19 cellular contexts compared by ENCODE assay signal in genomic region chr6:117485433-117485832, GRCh38. TPM values are rescaled to one million over a fixed set of nuclear protein-coding genes. Genes with fewer than 3 reads are reported as not detected.
DNase-seq lines count a peak whose midpoint lies in the region; ATAC-seq and TF ChIP-seq lines count a peak whose summit lies in the region.
"Had no signal": no experiment of that assay in that cellular context is flagged by ENCODE, and none has a peak within 500 bp of the region (broad histone marks: within the 10 kb centered on the region; RNA-seq: fewer than 3 reads in every experiment).

No MANE protein-coding gene starts in this region.

- H3K36me3 ChIP-seq in left ventricle myocardium inferior (no peaks in the 10 kb centered on the region), lower lobe of right lung (no peaks in the 10 kb centered on the region), endodermal cell (ENCODE audit: control insufficient read depth, insufficient read depth, low read length) (peaks cover 10% of the 10 kb centered on the region)
- H3K36me3 ChIP-seq: neutrophil, tibial artery had no signal

- no peak for DNase-seq in left ventricle myocardium inferior
- DNase-seq in cardiac septum (ENCODE audit: low spot score), result no peak
- no peak for DNase-seq in mesothelial cell of epicardium (ENCODE audit: low spot score in 2 of 2, unreplicated experiment in 2 of 2)
- DNase-seq in activated naive CD8-positive, alpha-beta T cell treated with anti-CD3 and anti-CD28 coated beads, Interleukin-2, amount 50 U/mL, for 24 hours, result no peak
- no peak for DNase-seq in lower lobe of right lung
- DNase-seq in endodermal cell, result no peak
- DNase-seq in cerebellar nuclear complex (lab: John Stamatoyannopoulos, UW), result no peak
- DNase-seq: activated CD4-positive, CD25-positive, alpha-beta regulatory T cell; effector memory CD4-positive, alpha-beta T cell; midbrain; NCI-H1694 treated with DMSO at 0.1 percent for 48 hours; SHP77; stimulated activated naive CD4-positive, alpha-beta T cell treated with Interleukin-2 at 50 U/mL for 16 hours; tibial artery had no signal

- H3K27ac ChIP-seq in left ventricle myocardium inferior (replicated peaks) (peak overlapping the region; percentile 91), lower lobe of right lung (no peak overlapping the region), endodermal cell (ENCODE audit: low read depth, low read length) (no peak overlapping the region)
- H3K27ac ChIP-seq: neutrophil, tibial artery had no signal

- H3K27ac Mint-ChIP-seq in brain, result no peak overlapping the region
- peak overlapping the region; percentile 53 for H3K27ac Mint-ChIP-seq in mesothelial cell of epicardium
- no peak overlapping the region for H3K27ac Mint-ChIP-seq in activated naive CD8-positive, alpha-beta T cell treated with anti-CD3 and anti-CD28 coated beads, Interleukin-2, amount 50 U/mL, for 24 hours
- no peak overlapping the region for H3K27ac Mint-ChIP-seq in endodermal cell
- H3K27ac Mint-ChIP-seq: activated T-helper 2 cell treated with anti-CD3 and anti-CD28 coated beads, Interferon-gamma antibody, Interleukin-2, Interleukin-4, amounts not matched to agents 10 μg/mL and 5 μg/mL and 100 μg/mL, durations not matched to agents 14 hours and 24 hours and 36 hours had no signal

- H3K4me3 ChIP-seq in left ventricle myocardium inferior (peak overlapping the region; percentile 83), lower lobe of right lung (no peak overlapping the region), endodermal cell (ENCODE audit: low read length) (no peak overlapping the region)
- H3K4me3 ChIP-seq: tibial artery had no signal

- peaks cover 29% of the 10 kb centered on the region for H3K4me1 Mint-ChIP-seq in brain
- peaks cover 33% of the 10 kb centered on the region for H3K4me1 Mint-ChIP-seq in mesothelial cell of epicardium
- peaks cover 15% of the 10 kb centered on the region for H3K4me1 Mint-ChIP-seq in activated naive CD8-positive, alpha-beta T cell treated with anti-CD3 and anti-CD28 coated beads, Interleukin-2, amount 50 U/mL, for 24 hours
- peaks cover 12% of the 10 kb centered on the region for H3K4me1 Mint-ChIP-seq in endodermal cell

- H3K27me3 ChIP-seq in left ventricle myocardium inferior (ENCODE audit: low read depth) (no peaks in the 10 kb centered on the region), lower lobe of right lung (ENCODE audit: low read depth) (no peaks in the 10 kb centered on the region), endodermal cell (ENCODE audit: control insufficient read depth, insufficient read depth, low read length, poor library complexity, severe bottlenecking) (peaks cover 9% of the 10 kb centered on the region)
- H3K27me3 ChIP-seq: tibial artery had no signal

- H3K27me3 Mint-ChIP-seq in brain, result peaks cover 31% of the 10 kb centered on the region
- peaks cover 13% of the 10 kb centered on the region for H3K27me3 Mint-ChIP-seq in mesothelial cell of epicardium (ENCODE audit: low read depth)
- H3K27me3 Mint-ChIP-seq in activated naive CD8-positive, alpha-beta T cell treated with anti-CD3 and anti-CD28 coated beads, Interleukin-2, amount 50 U/mL, for 24 hours, result peaks cover 34% of the 10 kb centered on the region
- peaks cover 22% of the 10 kb centered on the region for H3K27me3 Mint-ChIP-seq in endodermal cell (ENCODE audit: insufficient read depth)

- ATAC-seq in activated naive CD8-positive, alpha-beta T cell treated with anti-CD3 and anti-CD28 coated beads, Interleukin-2, amount 50 U/mL, for 24 hours, result no peak
- ATAC-seq in lower lobe of right lung, result no peak

- H3K9me3 ChIP-seq in left ventricle myocardium inferior (replicated peaks), result no peaks in the 10 kb centered on the region
- H3K9me3 ChIP-seq in lower lobe of right lung, result no peaks in the 10 kb centered on the region
- peaks cover 17% of the 10 kb centered on the region for H3K9me3 ChIP-seq in endodermal cell (ENCODE audit: control insufficient read depth, low read length)
- H3K9me3 ChIP-seq: neutrophil, tibial artery had no signal

- H3K9me3 Mint-ChIP-seq in brain (peaks cover 0 to 5% (median 4%) of the 10 kb centered on the region in 5 experiments), mesothelial cell of epicardium (no peaks in the 10 kb centered on the region), endodermal cell (peaks cover 14% of the 10 kb centered on the region)
- H3K9me3 Mint-ChIP-seq in activated naive CD8-positive, alpha-beta T cell treated with anti-CD3 and anti-CD28 coated beads, Interleukin-2, amount 50 U/mL, for 24 hours, result no peaks in the 10 kb centered on the region
- H3K9me3 Mint-ChIP-seq: activated T-helper 2 cell treated with anti-CD3 and anti-CD28 coated beads, Interferon-gamma antibody, Interleukin-2, Interleukin-4, amounts not matched to agents 10 μg/mL and 5 μg/mL and 100 μg/mL, durations not matched to agents 14 hours and 24 hours and 36 hours had no signal

- TF ChIP-seq CTCF in left ventricle myocardium inferior (IDR thresholded peaks at IDR 0.05; ENCODE audit: borderline replicate concordance) (no peak), brain (conservative IDR thresholded peaks at IDR 0.05) (no peak), mesothelial cell of epicardium (IDR thresholded peaks at IDR 0.05; ENCODE audit: unreplicated experiment) (no peak), lower lobe of right lung (IDR thresholded peaks at IDR 0.05) (no peak), endodermal cell (conservative IDR thresholded peaks at IDR 0.05) (no peak)

- H3K4me1 ChIP-seq in left ventricle myocardium inferior (peaks cover 29% of the 10 kb centered on the region), lower lobe of right lung (peaks cover 27% of the 10 kb centered on the region), endodermal cell (ENCODE audit: control insufficient read depth, insufficient read depth, low read length) (no peaks in the 10 kb centered on the region)

- H3K4me3 Mint-ChIP-seq in brain, result peak overlapping the region; percentile 42 to 93 (median 57)
- peak overlapping the region; percentile 47 for H3K4me3 Mint-ChIP-seq in mesothelial cell of epicardium
- no peak overlapping the region for H3K4me3 Mint-ChIP-seq in activated naive CD8-positive, alpha-beta T cell treated with anti-CD3 and anti-CD28 coated beads, Interleukin-2, amount 50 U/mL, for 24 hours
- no peak overlapping the region for H3K4me3 Mint-ChIP-seq in endodermal cell

- H3K36me3 Mint-ChIP-seq in brain, result no peaks in the 10 kb centered on the region
- H3K36me3 Mint-ChIP-seq in mesothelial cell of epicardium, result peaks cover 13% of the 10 kb centered on the region
- H3K36me3 Mint-ChIP-seq in activated naive CD8-positive, alpha-beta T cell treated with anti-CD3 and anti-CD28 coated beads, Interleukin-2, amount 50 U/mL, for 24 hours (ENCODE audit: low read depth), result no peaks in the 10 kb centered on the region
- H3K36me3 Mint-ChIP-seq in endodermal cell (ENCODE audit: low read depth), result peaks cover 22% of the 10 kb centered on the region

- no peak overlapping the region for H3K9ac ChIP-seq in endodermal cell (ENCODE audit: extremely low read depth, low read length, poor library complexity, severe bottlenecking)

- intact Hi-C loops in left ventricle myocardium inferior (cut with micrococcal nuclease) (no loop called here), cardiac septum (cut with DNase I) (no loop called here), lower lobe of right lung (cut with DNase I) (loop anchor here (10.0 kb wide), 1 partner anchor 69 kb away; no protein-coding TSS in a partner anchor)

RNA-seq across cellular contexts. Expression of gene DCBLD1, which starts 3.0 kb away (rescaled TPM):
- total RNA-seq in left ventricle myocardium inferior, result 5.5 TPM
- 3.8 TPM for total RNA-seq in cardiac septum
- polyA plus RNA-seq in brain (ENCODE audit: insufficient read depth, low read depth, low replicate concordance), result 2.4 TPM
- 30.1 to 34.5 TPM (median 30.8 TPM) in 3 replicates for total RNA-seq in mesothelial cell of epicardium
- 18.3 TPM for total RNA-seq in lower lobe of right lung
- total RNA-seq in endodermal cell, result 10 to 100 TPM; 16.2 to 27.9 TPM
- 11.3 TPM for polyA plus RNA-seq in endodermal cell (2013, experiment 1 of 2)
- polyA plus RNA-seq in endodermal cell (2013, experiment 2 of 2), result 12.9 TPM

RNA-seq across cellular contexts. Expression of gene ROS1, which starts 59.7 kb away (rescaled TPM):
- total RNA-seq in left ventricle myocardium inferior (0.08 TPM), cardiac septum (0.05 TPM), mesothelial cell of epicardium (not detected in 3 replicates), lower lobe of right lung (151 TPM), endodermal cell (not detected)
- not detected for polyA plus RNA-seq in brain (ENCODE audit: insufficient read depth, low read depth, low replicate concordance)
- polyA plus RNA-seq in endodermal cell (2013, experiment 1 of 2), result not detected
- not detected for polyA plus RNA-seq in endodermal cell (2013, experiment 2 of 2)
- total RNA-seq: activated T-helper 2 cell treated with anti-CD3 and anti-CD28 coated beads, Interferon-gamma antibody, Interleukin-2, Interleukin-4, amounts not matched to agents 10 μg/mL and 5 μg/mL and 100 μg/mL, durations not matched to agents 14 hours and 24 hours and 36 hours; T-helper 2 cell treated with Interferon-gamma antibody and Interleukin-4, amounts not matched to agents 100 ng/mL and 5 ng/mL, for 36 hours had no signal
- polyA plus RNA-seq: AG04450 had no signal

Comparison
In these comparisons a context has a peak if more than half of its experiments do, and no peak if none do; other contexts are left out.
1. H3K4me3 Mint-ChIP-seq: peak in brain (5 of 5) and mesothelial cell of epicardium (single experiment); none in activated naive CD8-positive, alpha-beta T cell treated with anti-CD3 and anti-CD28 coated beads, Interleukin-2, amount 50 U/mL, for 24 hours (single experiment) and endodermal cell (single experiment).
2. RNA of gene ROS1, which starts 59.7 kb away (total RNA-seq): 151 TPM in lower lobe of right lung (single experiment); 0.08 TPM in left ventricle myocardium inferior (single experiment), 0.05 TPM in cardiac septum (single experiment), not detected in mesothelial cell of epicardium and not detected in endodermal cell; every median in the first group is over 100 times any median in the second.